In genomic region chr4:24422644-24423043, GRCh38 we compare ENCODE assay signal across 26 cellular contexts.
"Had no signal": no experiment of that assay in that cellular context is flagged by ENCODE, and none has a peak within 500 bp of the region (broad histone marks: within the 10 kb centered on the region; RNA-seq: fewer than 3 reads in every experiment).

No MANE protein-coding gene starts in this region.

- H3K9me3 ChIP-seq: colonic mucosa, esophagus squamous epithelium, gastrocnemius medialis, heart right ventricle, left lung, lower lobe of right lung, mucosa of descending colon had no signal

- H3K4me3 ChIP-seq: colonic mucosa, esophagus squamous epithelium, gastrocnemius medialis, heart right ventricle, left lung, lower lobe of right lung, mucosa of descending colon had no signal

- H3K36me3 ChIP-seq: colonic mucosa, esophagus squamous epithelium, gastrocnemius medialis, heart right ventricle, left lung, lower lobe of right lung had no signal

- H3K27me3 ChIP-seq: colonic mucosa, esophagus squamous epithelium, gastrocnemius medialis, heart right ventricle, left lung had no signal

- FAIRE-seq: endometrium, islet of Langerhans, keratinocyte had no signal

- ATAC-seq: effector memory CD8-positive, alpha-beta T cell; esophagus mucosa; gastrocnemius medialis; heart right ventricle; left cardiac atrium; left lung; left ventricle myocardium superior; lower lobe of right lung; mucosa of descending colon had no signal

- H3K27ac ChIP-seq: colonic mucosa, epithelial cell of prostate, esophagus squamous epithelium, gastrocnemius medialis, heart right ventricle, left lung, lower lobe of right lung had no signal

- H3K4me1 ChIP-seq: colonic mucosa, esophagus squamous epithelium, left lung, lower lobe of right lung had no signal

- DNase-seq: colonic mucosa; cortex of kidney; effector CD8-positive, alpha-beta T cell; effector memory CD8-positive, alpha-beta T cell; endodermal cell; erythroblast; esophagus squamous epithelium; foreskin fibroblast; foreskin melanocyte; gastrocnemius medialis; glutamatergic neuron; head of caudate nucleus; heart right ventricle; hippocampal formation; left cardiac atrium; left lung; left ventricle myocardium superior; lower lobe of right lung; mesenchymal stem cell; mucosa of descending colon; naive B cell had no signal
